18 cellular contexts compared by ENCODE assay signal in genomic region chr22:23752750-23753149, GRCh38. TPM values are rescaled to one million over a fixed set of nuclear protein-coding genes. Genes with fewer than 3 reads are reported as not detected.
A peak's percentile ranks its signal among the peaks of the same experiment; 100 is the strongest.
DNase-seq lines count a peak whose midpoint lies in the region; ATAC-seq and TF ChIP-seq lines count a peak whose summit lies in the region.
"Had no signal": no experiment of that assay in that cellular context is flagged by ENCODE, and none has a peak within 500 bp of the region (broad histone marks: within the 10 kb centered on the region; RNA-seq: fewer than 3 reads in every experiment).

No MANE protein-coding gene starts in this region.

- intact Hi-C loops in CD8-positive, alpha-beta T cell (cut with DNase I, micrococcal nuclease), result loop anchor here in 1 of 2 experiments (5.0 kb wide), 1 partner anchor 55 kb away; no protein-coding TSS in a partner anchor
- intact Hi-C loops in aorta (cut with DNase I), result no loop called here

- H3K36me3 Mint-ChIP-seq in CD8-positive, alpha-beta T cell, result no peaks in the 10 kb centered on the region
- H3K36me3 Mint-ChIP-seq in WTC11, result no peaks in the 10 kb centered on the region
- no peaks in the 10 kb centered on the region for H3K36me3 Mint-ChIP-seq in natural killer cell treated with Interleukin-12 subunit alpha and Interleukin-12 subunit beta and Interleukin-15 and Interleukin-18, amount 100 ng/mL, for 72 hours

- no peaks in the 10 kb centered on the region for H3K9me3 ChIP-seq in CD8-positive, alpha-beta T cell (ENCODE audit: low read length)
- no peaks in the 10 kb centered on the region for H3K9me3 ChIP-seq in aorta (ENCODE audit: control insufficient read depth, low read length)
- H3K9me3 ChIP-seq: gastrocnemius medialis, upper lobe of right lung had no signal

- POLR2A ChIA-PET in CD8-positive, alpha-beta T cell (lab: Charles Lee), result interaction anchor here (2.8 to 3.1 kb wide), 2 partner anchors 11 to 105 kb away, joined by 7 to 8 read pairs; partner anchors contain the start of genes C22orf15 and SLC2A11
- POLR2A ChIA-PET in WTC11 (lab: Charles Lee), result no interaction called here

- WGBS in aorta, 2 donors, result 94 to 96% methylated on average over 16 of the region's 16 CpGs

- H3K4me3 ChIP-seq in CD8-positive, alpha-beta T cell (ENCODE audit: low read depth, low read length), result no peak overlapping the region
- H3K4me3 ChIP-seq in aorta (ENCODE audit: low read length in 2 of 2), result no peak overlapping the region
- H3K4me3 ChIP-seq: gastrocnemius medialis, upper lobe of right lung had no signal

- H3K27ac Mint-ChIP-seq in CD8-positive, alpha-beta T cell, result peak overlapping the region; percentile 45
- H3K27ac Mint-ChIP-seq in WTC11, result no peak overlapping the region
- no peak overlapping the region for H3K27ac Mint-ChIP-seq in natural killer cell treated with Interleukin-12 subunit alpha and Interleukin-12 subunit beta and Interleukin-15 and Interleukin-18, amount 100 ng/mL, for 72 hours

- no peaks in the 10 kb centered on the region for H3K9me3 Mint-ChIP-seq in CD8-positive, alpha-beta T cell
- H3K9me3 Mint-ChIP-seq in WTC11, result no peaks in the 10 kb centered on the region
- H3K9me3 Mint-ChIP-seq in natural killer cell treated with Interleukin-12 subunit alpha and Interleukin-12 subunit beta and Interleukin-15 and Interleukin-18, amount 100 ng/mL, for 72 hours, result no peaks in the 10 kb centered on the region

- TF ChIP-seq POLR2A in GM15510 (IDR thresholded peaks at IDR 0.05; ENCODE audit: borderline replicate concordance, extremely low read depth, insufficient read length), result peak; percentile 15

- no peaks in the 10 kb centered on the region for H3K27me3 ChIP-seq in CD8-positive, alpha-beta T cell (ENCODE audit: insufficient read depth, low read length)
- H3K27me3 ChIP-seq in aorta (ENCODE audit: control insufficient read depth in 1 of 2, insufficient read depth in 2 of 2, low read length in 1 of 2), result no peaks in the 10 kb centered on the region
- H3K27me3 ChIP-seq: gastrocnemius medialis, upper lobe of right lung had no signal

- no peak for DNase-seq in CD8-positive, alpha-beta T cell
- no peak for DNase-seq in WTC11 (ENCODE audit: low spot score)
- no peak for DNase-seq in natural killer cell treated with Interleukin-12 subunit alpha and Interleukin-12 subunit beta and Interleukin-15 and Interleukin-18, amount 100 ng/mL, for 72 hours (ENCODE audit: low spot score)
- DNase-seq in occipital lobe (lab: John Stamatoyannopoulos, UW), result no peak
- no peak for DNase-seq in nucleus accumbens (lab: John Stamatoyannopoulos, UW)
- DNase-seq in aorta, result no peak
- DNase-seq: activated CD4-positive, alpha-beta T cell treated with anti-CD3 and anti-CD28 coated beads for 48 hours; activated gamma-delta T cell treated with Interleukin-2 at 50 U/mL for 16 hours; central memory CD4-positive, alpha-beta T cell; NCI-H1436 treated with DMSO at 0.1 percent for 48 hours; NCI-H446 treated with DMSO at 0.1 percent for 48 hours; OCI-M1; upper lobe of right lung had no signal

- CTCF ChIA-PET in CD8-positive, alpha-beta T cell (lab: Charles Lee), result interaction anchor here (1.5 kb wide), 1 partner anchor 26 kb away, joined by 4 read pairs; no protein-coding TSS in a partner anchor
- CTCF ChIA-PET in WTC11 (lab: Charles Lee), result interaction anchor here (0.9 to 1.2 kb wide), 2 partner anchors 97 to 161 kb away, joined by 3 to 4 read pairs; no protein-coding TSS in a partner anchor

- peak overlapping the region; percentile 42 for H3K4me3 Mint-ChIP-seq in CD8-positive, alpha-beta T cell
- H3K4me3 Mint-ChIP-seq in WTC11, result peak overlapping the region; percentile 80; the same call in 1 of the 2 replicates
- peak overlapping the region; percentile 87 for H3K4me3 Mint-ChIP-seq in natural killer cell treated with Interleukin-12 subunit alpha and Interleukin-12 subunit beta and Interleukin-15 and Interleukin-18, amount 100 ng/mL, for 72 hours

- TF ChIP-seq CTCF in CD8-positive, alpha-beta T cell (IDR thresholded peaks at IDR 0.05), result no peak
- no peak for TF ChIP-seq CTCF in WTC11 (IDR thresholded peaks at IDR 0.05)

- H3K36me3 ChIP-seq in CD8-positive, alpha-beta T cell (ENCODE audit: insufficient read depth, low read length), result no peaks in the 10 kb centered on the region
- H3K36me3 ChIP-seq in aorta (ENCODE audit: control insufficient read depth in 1 of 2, insufficient read depth in 2 of 2, low read length in 1 of 2), result no peaks in the 10 kb centered on the region
- H3K36me3 ChIP-seq: gastrocnemius medialis, upper lobe of right lung had no signal

- no peak overlapping the region for H3K27ac ChIP-seq in CD8-positive, alpha-beta T cell (ENCODE audit: low read depth, low read length)
- H3K27ac ChIP-seq in aorta (ENCODE audit: low read depth in 1 of 2, low read length in 2 of 2), result no peak overlapping the region
- H3K27ac ChIP-seq: gastrocnemius medialis, KMS-11, upper lobe of right lung had no signal

- peaks cover 19% of the 10 kb centered on the region for H3K4me1 Mint-ChIP-seq in CD8-positive, alpha-beta T cell (ENCODE audit: low read depth)
- H3K4me1 Mint-ChIP-seq in WTC11, result peaks cover 28% of the 10 kb centered on the region
- peaks cover 12% of the 10 kb centered on the region in 2 donors for H3K4me1 Mint-ChIP-seq in natural killer cell treated with Interleukin-12 subunit alpha and Interleukin-12 subunit beta and Interleukin-15 and Interleukin-18, amount 100 ng/mL, for 72 hours (ENCODE audit: low read depth in 2 of 2)

- H3K4me1 ChIP-seq in CD8-positive, alpha-beta T cell (ENCODE audit: insufficient read depth, low read length), result peaks cover 7% of the 10 kb centered on the region
- H3K4me1 ChIP-seq in aorta (ENCODE audit: control insufficient read depth in 1 of 2, insufficient read depth in 2 of 2, low read length in 2 of 2), result no peaks in the 10 kb centered on the region

- ATAC-seq in CD8-positive, alpha-beta T cell, result no peak
- ATAC-seq in WTC11, result no peak
- no peak for ATAC-seq in natural killer cell treated with Interleukin-12 subunit alpha and Interleukin-12 subunit beta and Interleukin-15 and Interleukin-18, amount 100 ng/mL, for 72 hours
- ATAC-seq in aorta (ENCODE audit: low FRiP score), result no peak
- ATAC-seq in HG03175 (IDR thresholded peaks at IDR 0.05; ENCODE audit: unreplicated experiment), result no peak
- ATAC-seq: gastrocnemius medialis, upper lobe of right lung had no signal

- H3K27me3 Mint-ChIP-seq in CD8-positive, alpha-beta T cell (ENCODE audit: low read depth), result no peaks in the 10 kb centered on the region
- H3K27me3 Mint-ChIP-seq in WTC11 (ENCODE audit: low read depth), result no peaks in the 10 kb centered on the region
- no peaks in the 10 kb centered on the region for H3K27me3 Mint-ChIP-seq in natural killer cell treated with Interleukin-12 subunit alpha and Interleukin-12 subunit beta and Interleukin-15 and Interleukin-18, amount 100 ng/mL, for 72 hours

TF ChIP-seq in WTC11, 78 proteins besides CTCF, POLR2A, EP300 and RAD21 (continues in another document):
- TF ChIP-seq, protein P1, sequence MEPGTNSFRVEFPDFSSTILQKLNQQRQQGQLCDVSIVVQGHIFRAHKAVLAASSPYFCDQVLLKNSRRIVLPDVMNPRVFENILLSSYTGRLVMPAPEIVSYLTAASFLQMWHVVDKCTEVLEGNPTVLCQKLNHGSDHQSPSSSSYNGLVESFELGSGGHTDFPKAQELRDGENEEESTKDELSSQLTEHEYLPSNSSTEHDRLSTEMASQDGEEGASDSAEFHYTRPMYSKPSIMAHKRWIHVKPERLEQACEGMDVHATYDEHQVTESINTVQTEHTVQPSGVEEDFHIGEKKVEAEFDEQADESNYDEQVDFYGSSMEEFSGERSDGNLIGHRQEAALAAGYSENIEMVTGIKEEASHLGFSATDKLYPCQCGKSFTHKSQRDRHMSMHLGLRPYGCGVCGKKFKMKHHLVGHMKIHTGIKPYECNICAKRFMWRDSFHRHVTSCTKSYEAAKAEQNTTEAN (CRISPR knock-in tag; IDR thresholded peaks at IDR 0.05), result no peak
- TF ChIP-seq CREB1 (CRISPR knock-in tag; IDR thresholded peaks at IDR 0.05), result no peak
- no peak for TF ChIP-seq KAT7 (CRISPR knock-in tag; IDR thresholded peaks at IDR 0.05; ENCODE audit: borderline replicate concordance)

RNA-seq across cellular contexts. Expression of gene VPREB3, which starts 1.5 kb away (rescaled TPM):
- 1 to 10 TPM in 1 of 2 experiments, not detected in 1; 1.0 TPM for total RNA-seq in CD8-positive, alpha-beta T cell
- total RNA-seq in WTC11 (2021) (0.81 to 1.3 TPM (median 0.87 TPM) in 3 replicates), occipital lobe (not detected), aorta (under 1 TPM in 1 of 2 donors, not detected in 1; 0.69 TPM)
- total RNA-seq in natural killer cell treated with Interleukin-12 subunit alpha and Interleukin-12 subunit beta and Interleukin-15 and Interleukin-18, amount 100 ng/mL, for 72 hours, result under 1 TPM in 1 of 2 donors, not detected in 1; 0.52 TPM
- polyA plus RNA-seq in aorta, result not detected
- total RNA-seq: H4, upper lobe of right lung had no signal

RNA-seq across cellular contexts. Expression of gene ZNF70, which starts 1.8 kb away (rescaled TPM):
- 1 to 10 TPM; 1.7 to 1.9 TPM for total RNA-seq in CD8-positive, alpha-beta T cell
- total RNA-seq in WTC11 (2021) (3.3 to 3.6 TPM (median 3.3 TPM) in 3 replicates), occipital lobe (4.1 TPM), aorta (10 to 100 TPM in 1 of 2 donors, 1 to 10 TPM in 1; 9.8 to 14.0 TPM)
- total RNA-seq in natural killer cell treated with Interleukin-12 subunit alpha and Interleukin-12 subunit beta and Interleukin-15 and Interleukin-18, amount 100 ng/mL, for 72 hours, result 1 to 10 TPM; 5.9 to 8.8 TPM
- 1 to 10 TPM; 1.4 to 3.6 TPM for polyA plus RNA-seq in aorta

RNA-seq across cellular contexts. Expression of gene C22orf15, which starts 10.0 kb away (rescaled TPM):
- under 1 TPM; 0.50 to 0.62 TPM for total RNA-seq in CD8-positive, alpha-beta T cell
- total RNA-seq in WTC11 (2021) (2.7 to 3.6 TPM (median 3.5 TPM) in 3 replicates), occipital lobe (not detected), aorta (under 1 TPM in 1 of 2 donors, not detected in 1; 0.69 TPM)
- total RNA-seq in natural killer cell treated with Interleukin-12 subunit alpha and Interleukin-12 subunit beta and Interleukin-15 and Interleukin-18, amount 100 ng/mL, for 72 hours, result under 1 TPM; 0.83 to 0.86 TPM
- under 1 TPM in 1 of 2 donors, not detected in 1; 0.23 TPM for polyA plus RNA-seq in aorta
- total RNA-seq: gastrocnemius medialis, H4, upper lobe of right lung had no signal

RNA-seq across cellular contexts. Expression of gene CHCHD10, which starts 15.0 kb away (rescaled TPM):
- 10 to 100 TPM; 40.7 to 52.4 TPM for total RNA-seq in CD8-positive, alpha-beta T cell
- total RNA-seq in WTC11 (2021) (170 to 198 TPM (median 171 TPM) in 3 replicates), occipital lobe (3.4 TPM), aorta (10 to 100 TPM; 30.9 to 41.9 TPM)
- total RNA-seq in natural killer cell treated with Interleukin-12 subunit alpha and Interleukin-12 subunit beta and Interleukin-15 and Interleukin-18, amount 100 ng/mL, for 72 hours, result 100 to 1,000 TPM in 1 of 2 donors, 10 to 100 TPM in 1; 50.7 to 135 TPM
- 10 to 100 TPM; 58.5 to 68.4 TPM for polyA plus RNA-seq in aorta

RNA-seq across cellular contexts. Expression of gene MMP11, which starts 19.9 kb away (rescaled TPM):
- 1 to 10 TPM; 1.3 to 1.9 TPM for total RNA-seq in CD8-positive, alpha-beta T cell
- total RNA-seq in WTC11 (2021) (14.5 to 16.5 TPM (median 16.2 TPM) in 3 replicates), occipital lobe (14.8 TPM), aorta (1 to 10 TPM; 1.3 to 3.0 TPM)
- under 1 TPM in 1 of 2 donors, not detected in 1; 0.50 TPM for total RNA-seq in natural killer cell treated with Interleukin-12 subunit alpha and Interleukin-12 subunit beta and Interleukin-15 and Interleukin-18, amount 100 ng/mL, for 72 hours
- 1 to 10 TPM; 3.5 to 5.1 TPM for polyA plus RNA-seq in aorta
